11 cellular contexts compared by ENCODE assay signal in genomic region chr18:79404567-79404910, GRCh38. TPM values are rescaled to one million over a fixed set of nuclear protein-coding genes. Genes with fewer than 3 reads are reported as not detected.
A peak's percentile ranks its signal among the peaks of the same experiment; 100 is the strongest.
DNase-seq lines count a peak whose midpoint lies in the region; ATAC-seq, FAIRE-seq and TF ChIP-seq lines count a peak whose summit lies in the region.
"Had no signal": no experiment of that assay in that cellular context is flagged by ENCODE, and none has a peak within 500 bp of the region (broad histone marks: within the 10 kb centered on the region; RNA-seq: fewer than 3 reads in every experiment).

No MANE protein-coding gene starts in this region.

- peaks cover 47% of the 10 kb centered on the region for H3K36me3 ChIP-seq in OCI-LY1 (ENCODE audit: insufficient read depth, low read length)
- no peaks in the 10 kb centered on the region for H3K36me3 ChIP-seq in GM12878 (ENCODE audit: control insufficient read depth in 2 of 2, insufficient read depth in 2 of 2, low read length in 1 of 2)
- no peaks in the 10 kb centered on the region for H3K36me3 ChIP-seq in HAP-1 (replicated peaks)

- no peak for TF ChIP-seq POLR2A in GM12878 (IDR thresholded peaks at IDR 0.05; ENCODE audit: low read depth, low read length)
- TF ChIP-seq POLR2A in H54 (IDR thresholded peaks at IDR 0.05; ENCODE audit: low read depth, low read length), result no peak

- H3K4me2 ChIP-seq in OCI-LY1 (ENCODE audit: low read length) (peak overlapping the region; percentile 91), GM12878 (ENCODE audit: control insufficient read depth, insufficient read depth) (peak overlapping the region; percentile 56)

- no peaks in the 10 kb centered on the region for H3K9me3 Mint-ChIP-seq in CD4-positive, alpha-beta T cell

- peak overlapping the region; percentile 92 for H3K27ac ChIP-seq in CD4-positive, alpha-beta T cell (ENCODE audit: low read depth, low read length)
- H3K27ac ChIP-seq in OCI-LY1 (ENCODE audit: low read depth, low read length, poor library complexity, severe bottlenecking) (peak overlapping the region; percentile 95), GM12878 (ENCODE audit: control insufficient read depth, insufficient read depth) (no peak overlapping the region)

- POLR2A ChIA-PET in CD4-positive, alpha-beta T cell (lab: Charles Lee), result interaction anchor here (0.9 to 4.2 kb wide), 7 partner anchors 8 to 197 kb away, joined by 3 to 51 read pairs (median 11); partner anchors contain the start of gene NFATC1
- POLR2A ChIA-PET in GM12878 (lab: Charles Lee), result interaction anchor here (2.1 to 2.7 kb wide), 2 partner anchors 31 to 119 kb away, joined by 7 to 15 read pairs; no protein-coding TSS in a partner anchor

- SMC1A ChIA-PET in GM12878 (lab: Charles Lee; ENCODE audit: uncharacterized antibody, unreplicated experiment), result interaction anchor here (1.2 to 4.1 kb wide), 7 partner anchors 8 to 220 kb away, joined by 4 to 16 read pairs (median 15); no protein-coding TSS in a partner anchor

- peaks cover 59% of the 10 kb centered on the region for H3K4me1 Mint-ChIP-seq in CD4-positive, alpha-beta T cell (ENCODE audit: low read depth)

- no peaks in the 10 kb centered on the region for H3K9me2 ChIP-seq in OCI-LY1 (ENCODE audit: low read depth, low read length)

- BruUV-seq in GM12878 (replicated peaks; lab: Mats Ljungman, UMichigan), result no TSS peak

- no peaks in the 10 kb centered on the region for H4K20me1 ChIP-seq in OCI-LY1 (ENCODE audit: insufficient read depth, low read length)
- no peaks in the 10 kb centered on the region for H4K20me1 ChIP-seq in GM12878 (ENCODE audit: control insufficient read depth, insufficient read depth)

- 0 out of 2 replicates have a peak, but pooled peaks cover 4% of the 10 kb centered on the region for H3F3A ChIP-seq in OCI-LY1 (ENCODE audit: insufficient read depth, low read length)

- H3K27ac Mint-ChIP-seq in CD4-positive, alpha-beta T cell, result peak overlapping the region; percentile 96

- ATAC-seq in CD4-positive, alpha-beta T cell (ENCODE audit: poor library complexity), result peak; percentile 6
- no peak for ATAC-seq in GM12878

- TF ChIP-seq CTCF in CD4-positive, alpha-beta T cell (IDR thresholded peaks at IDR 0.05), result no peak
- TF ChIP-seq CTCF in OCI-LY1 (IDR thresholded peaks at IDR 0.05; ENCODE audit: low read length) (no peak), GM12878 (IDR thresholded peaks at IDR 0.05 in 2 of 3, conservative IDR thresholded peaks at IDR 0.05 in 1 of 3; ENCODE audit: control insufficient read depth in 2 of 3, extremely low read depth in 1 of 3, insufficient read depth in 1 of 3, low read depth in 3 of 3, low read length in 3 of 3) (no peak)

- TF ChIP-seq EP300 in GM12878 (IDR thresholded peaks at IDR 0.05; ENCODE audit: borderline replicate concordance in 1 of 2, control insufficient read depth in 1 of 2, low read depth in 2 of 2, low read length in 2 of 2), result no peak

- no peaks in the 10 kb centered on the region for H3K27me3 ChIP-seq in CD4-positive, alpha-beta T cell (ENCODE audit: control insufficient read depth, insufficient read depth, low read length)
- no peaks in the 10 kb centered on the region for H3K27me3 ChIP-seq in OCI-LY1 (ENCODE audit: insufficient read depth, low read length)
- H3K27me3 ChIP-seq in GM12878 (replicated peaks in 1 of 2; ENCODE audit: control insufficient read depth in 2 of 2, insufficient read depth in 2 of 2, low read length in 1 of 2), result no peaks in the 10 kb centered on the region
- no peaks in the 10 kb centered on the region for H3K27me3 ChIP-seq in HAP-1 (ENCODE audit: low read depth)

- H3K27me3 Mint-ChIP-seq in CD4-positive, alpha-beta T cell, result no peaks in the 10 kb centered on the region

- peaks cover 51% of the 10 kb centered on the region for H3K36me3 Mint-ChIP-seq in CD4-positive, alpha-beta T cell (ENCODE audit: low read depth)

- H3K79me2 ChIP-seq in OCI-LY1 (ENCODE audit: insufficient read depth, low read length) (peaks cover 85% of the 10 kb centered on the region), GM12878 (ENCODE audit: control insufficient read depth, insufficient read depth, low read length) (no peaks in the 10 kb centered on the region; the same call in none of the 2 replicates)

- CTCF ChIA-PET in CD4-positive, alpha-beta T cell (lab: Charles Lee), result interaction anchor here (1.8 to 1.9 kb wide), 2 partner anchors 8 to 11 kb away, joined by 8 to 18 read pairs; partner anchors contain the start of gene NFATC1
- CTCF ChIA-PET in GM12878 (lab: Yijun Ruan, JAX), result interaction anchor here (1.2 to 2.2 kb wide), 5 partner anchors 24 to 120 kb away, joined by 3 to 10 read pairs (median 5); no protein-coding TSS in a partner anchor

- peak overlapping the region; percentile 57; the same call in 1 of the 2 replicates for H3K9ac ChIP-seq in OCI-LY1 (ENCODE audit: low read length)
- no peak overlapping the region for H3K9ac ChIP-seq in GM12878 (ENCODE audit: control insufficient read depth, insufficient read depth, low read length)

- H2AFZ ChIP-seq in OCI-LY1 (ENCODE audit: low read length) (no peak overlapping the region), GM12878 (ENCODE audit: control insufficient read depth, low read depth, low read length) (no peak overlapping the region)

- intact Hi-C loops in CD4-positive, alpha-beta T cell (cut with DNase I, micrococcal nuclease), result loop anchor here in 1 of 2 experiments (10.0 kb wide), 1 partner anchor 630 kb away; the partner anchor contains the start of gene RBFA
- intact Hi-C loops in GM12878 (cut with micrococcal nuclease; ENCODE audit: unreplicated experiment) (loop anchor here (2.0 kb wide), 1 partner anchor 30 kb away; no protein-coding TSS in a partner anchor), posterior vena cava (cut with DNase I) (loop anchor here (5.0 to 10.0 kb wide), 2 partner anchors 50 to 53 kb away; no protein-coding TSS in a partner anchor)

- RAD21 ChIA-PET in GM12878 (lab: Charles Lee; ENCODE audit: unreplicated experiment), result interaction anchor here (1.7 to 5.1 kb wide), 6 partner anchors 8 to 119 kb away, joined by 5 to 36 read pairs (median 10); partner anchors contain the start of gene NFATC1

- H3K4me1 ChIP-seq in OCI-LY1 (ENCODE audit: insufficient read depth, low read length, severe bottlenecking) (peaks cover 57% of the 10 kb centered on the region), GM12878 (ENCODE audit: control insufficient read depth, insufficient read depth, low read length) (peaks cover 31% of the 10 kb centered on the region), HAP-1 (peaks cover 4% of the 10 kb centered on the region)

- no peak for TF ChIP-seq RAD21 in GM12878 (IDR thresholded peaks at IDR 0.05; ENCODE audit: insufficient read depth, low read depth, low read length)

- FAIRE-seq in GM12878 (lab: Jason Lieb, UNC) (no peak), H54 (lab: Jason Lieb, UNC) (no peak)

- H3K9me3 ChIP-seq in CD4-positive, alpha-beta T cell (ENCODE audit: control insufficient read depth, low read length), result no peaks in the 10 kb centered on the region
- H3K9me3 ChIP-seq in OCI-LY1 (ENCODE audit: low read length) (no peaks in the 10 kb centered on the region), GM12878 (replicated peaks; ENCODE audit: control insufficient read depth, insufficient read depth, low read length) (no peaks in the 10 kb centered on the region), HAP-1 (no peaks in the 10 kb centered on the region)

- H3K4me3 Mint-ChIP-seq in CD4-positive, alpha-beta T cell, result peak overlapping the region; percentile 90

- DNase-seq in CD4-positive, alpha-beta T cell, result peak in 2 of 10 experiments; percentile 44 to 56
- DNase-seq in GM12878 (ENCODE audit: low read depth, low spot score) (no peak), posterior vena cava (ENCODE audit: low spot score) (peak; percentile 76), HAP-1 (ENCODE audit: low spot score in 2 of 2) (no peak), amygdala (lab: John Stamatoyannopoulos, UW) (no peak), KBM-7 (no peak), H54 (ENCODE audit: insufficient read length, low spot score) (no peak)
- DNase-seq: activated gamma-delta T cell treated with Interleukin-2 at 50 U/mL for 16 hours, NCI-H1092, SIG-M5 had no signal

- H3K4me3 ChIP-seq in OCI-LY1 (ENCODE audit: low read depth, low read length, poor library complexity, severe bottlenecking) (peak overlapping the region; percentile 67), GM12878 (peak overlapping the region; percentile 52; the same call in 1 of the 2 replicates), HAP-1 (no peak overlapping the region)

- 85% methylated on average over 12 of the region's 12 CpGs for WGBS in GM12878 (ENCODE audit: insufficient coverage, insufficient replicate concordance, low lambda C conversion rate, missing lambda C conversion rate)

- in situ Hi-C loops in GM12878 (cut with MboI), result loop anchor here (10.0 kb wide), 1 partner anchor 110 kb away; no protein-coding TSS in a partner anchor
- in situ Hi-C loops in HAP-1 (cut with MboI; ENCODE audit: low sequenced_read_pairs), result no loop called here
- in situ Hi-C loops in KBM-7 (cut with MboI; ENCODE audit: low pct_unique_long_range_greater_than_20kb, low sequenced_read_pairs), result loop anchor here (10.0 kb wide), 1 partner anchor 110 kb away; no protein-coding TSS in a partner anchor

TF ChIP-seq in GM12878, 131 proteins besides CTCF, POLR2A, EP300 and RAD21:
- peak; percentile 40; the same call in 1 of the 2 replicates for TF ChIP-seq YY1 (IDR thresholded peaks at IDR 0.05; ENCODE audit: low read depth, low read length)
- TF ChIP-seq ASH2L (IDR thresholded peaks at IDR 0.05; ENCODE audit: borderline replicate concordance, low read depth), result no peak
- TF ChIP-seq TCF3 (IDR thresholded peaks at IDR 0.05; ENCODE audit: borderline replicate concordance, insufficient read depth, low read depth, low read length), result 0 out of 2 replicates have a peak, but pooled peaks have one; percentile 16

RNA-seq across cellular contexts. Expression of gene NFATC1, which starts 8.8 kb away (rescaled TPM):
- total RNA-seq in CD4-positive, alpha-beta T cell, result 100 to 1,000 TPM; 107 to 113 TPM
- total RNA-seq in GM12878 (2013; cell fraction: nucleolus; rRNA removed), result 57.2 and 65.1 TPM in 2 replicates
- total RNA-seq in GM12878 (2014; rRNA removed) (6.4 and 6.7 TPM in 2 replicates), GM12878 (2014; rRNA removed; fragmentation: Illumina TruSeq; extraction: Trizol) (2.4 and 3.6 TPM in 2 replicates), GM12878 (2021) (17.5 and 20.8 TPM in 2 replicates), posterior vena cava (10 to 100 TPM; 23.9 to 26.9 TPM)
- polyA plus RNA-seq in GM12878 (2011; ENCODE audit: low read depth), result 9.8 TPM
- polyA plus RNA-seq in GM12878 (2011; rRNA removed) (0.99 and 2.9 TPM in 2 replicates), GM12878 (2014; fragmentation: Illumina TruSeq; extraction: Trizol) (3.1 and 4.7 TPM in 2 replicates), GM12878 (2014; fragmentation: Nextera tagmentation; extraction: Ambion mirVana) (1 to 10 TPM in 1 of 2 experiments, under 1 TPM in 1; 0.84 to 2.6 TPM), GM12878 (2014; rRNA removed) (8.4 and 9.9 TPM in 2 replicates), GM12878 (2016; fragmentation: Nextera tagmentation; extraction: Ambion mirVana) (1 to 10 TPM; 5.4 to 6.8 TPM)
- polyA plus RNA-seq in GM12878 (2011; cell fraction: cytosol; rRNA removed), result 3.3 and 4.5 TPM in 2 replicates
- polyA plus RNA-seq in GM12878 (2011; cell fraction: nucleus; rRNA removed), result 10.7 and 13.4 TPM in 2 replicates
- polyA plus RNA-seq in GM12878 (2012), result 14.9 and 19.6 TPM in 2 replicates
- 3.4 and 7.4 TPM in 2 replicates for polyA minus RNA-seq in GM12878 (2011; rRNA and poly(A)+ RNA removed)
- polyA minus RNA-seq in GM12878 (2011; cell fraction: cytosol; rRNA and poly(A)+ RNA removed), result 7.1 TPM in 2 replicates
- 10.3 and 14.7 TPM in 2 replicates for polyA minus RNA-seq in GM12878 (2011; cell fraction: nucleus; rRNA and poly(A)+ RNA removed)
